ENCODE assay signal across 9 cellular contexts in the genomic region with DNA sequence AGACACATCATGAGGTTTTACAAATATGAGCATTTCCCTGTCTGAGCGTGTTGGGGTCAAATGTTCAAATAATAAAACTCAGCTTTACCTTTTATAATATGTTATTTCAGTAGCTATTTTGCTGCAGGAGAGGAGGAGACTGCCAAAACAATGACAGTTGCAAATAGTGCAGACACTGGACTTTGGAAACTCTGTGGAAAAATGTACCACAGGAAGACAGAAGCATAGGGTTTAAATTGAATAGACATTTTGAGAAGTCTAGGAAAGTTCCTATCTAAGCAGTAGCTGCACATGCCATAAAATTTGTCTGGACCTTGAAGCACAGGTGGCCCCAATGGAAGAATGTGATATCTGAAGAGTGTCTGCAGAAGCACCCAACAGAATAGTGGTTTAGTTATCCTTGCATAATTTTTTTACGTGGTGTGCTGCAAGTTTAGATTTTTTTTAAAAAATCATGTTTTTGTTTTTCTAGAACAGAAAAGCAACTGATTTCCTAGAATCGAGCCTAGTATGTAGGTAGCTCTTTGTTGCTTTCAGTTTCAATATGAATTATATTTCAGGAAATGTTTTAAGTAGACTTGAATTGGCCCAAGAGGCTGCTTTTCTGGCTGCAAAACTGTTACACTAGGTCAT. TPM values are rescaled to one million over a fixed set of nuclear protein-coding genes. Genes with fewer than 3 reads are reported as not detected.
DNase-seq lines count a peak whose midpoint lies in the region; ATAC-seq, FAIRE-seq and TF ChIP-seq lines count a peak whose summit lies in the region.
"Had no signal": no experiment of that assay in that cellular context is flagged by ENCODE, and none has a peak within 500 bp of the region (broad histone marks: within the 10 kb centered on the region; RNA-seq: fewer than 3 reads in every experiment).

No MANE protein-coding gene starts in this region.

- no peak for FAIRE-seq in D721Med (lab: Jason Lieb, UNC)

- H3K36me3 Mint-ChIP-seq in activated CD4-positive, alpha-beta T cell treated with anti-CD3 and anti-CD28 coated beads, Interleukin-2, amount 10 ng/mL, durations not matched to agents 7 days and 5 days (ENCODE audit: low read depth): peaks cover 66% of the 10 kb centered on the region
- peaks cover 74% of the 10 kb centered on the region for H3K36me3 Mint-ChIP-seq in activated CD8-positive, alpha-beta T cell treated with anti-CD3 and anti-CD28 coated beads, Interleukin-2, amount 10 ng/mL, durations not matched to agents 7 days and 5 days (ENCODE audit: low read depth)
- peaks cover 8% of the 10 kb centered on the region for H3K36me3 Mint-ChIP-seq in stimulated activated naive CD8-positive, alpha-beta T cell treated with anti-CD3 and anti-CD28 coated beads, Interleukin-15, Interleukin-2, amounts not matched to agents 100 ng/mL and 50 ng/mL, for 24 hours (ENCODE audit: low read depth)

- peaks cover 82% of the 10 kb centered on the region for H3K4me1 Mint-ChIP-seq in activated CD4-positive, alpha-beta T cell treated with anti-CD3 and anti-CD28 coated beads, Interleukin-2, amount 10 ng/mL, durations not matched to agents 7 days and 5 days
- H3K4me1 Mint-ChIP-seq in activated CD8-positive, alpha-beta T cell treated with anti-CD3 and anti-CD28 coated beads, Interleukin-2, amount 10 ng/mL, durations not matched to agents 7 days and 5 days (ENCODE audit: low read depth): peaks cover 82% of the 10 kb centered on the region
- H3K4me1 Mint-ChIP-seq in stimulated activated naive CD8-positive, alpha-beta T cell treated with anti-CD3 and anti-CD28 coated beads, Interleukin-15, Interleukin-2, amounts not matched to agents 100 ng/mL and 50 ng/mL, for 24 hours (ENCODE audit: low read depth): peaks cover 67% of the 10 kb centered on the region

- H3K4me1 ChIP-seq in SJCRH30: no peaks in the 10 kb centered on the region

- no peak overlapping the region for H3K27ac ChIP-seq in SJCRH30

- H3K4me3 ChIP-seq in SJCRH30: no peak overlapping the region

- no peaks in the 10 kb centered on the region for H3K27me3 Mint-ChIP-seq in activated CD4-positive, alpha-beta T cell treated with anti-CD3 and anti-CD28 coated beads, Interleukin-2, amount 10 ng/mL, durations not matched to agents 7 days and 5 days
- H3K27me3 Mint-ChIP-seq in activated CD8-positive, alpha-beta T cell treated with anti-CD3 and anti-CD28 coated beads, Interleukin-2, amount 10 ng/mL, durations not matched to agents 7 days and 5 days (ENCODE audit: low read depth): no peaks in the 10 kb centered on the region
- H3K27me3 Mint-ChIP-seq in stimulated activated naive CD8-positive, alpha-beta T cell treated with anti-CD3 and anti-CD28 coated beads, Interleukin-15, Interleukin-2, amounts not matched to agents 100 ng/mL and 50 ng/mL, for 24 hours: no peaks in the 10 kb centered on the region

- CTCF ChIA-PET in activated CD4-positive, alpha-beta T cell treated with anti-CD3 and anti-CD28 coated beads, Interleukin-2, amount 10 ng/mL, durations not matched to agents 7 days and 5 days (lab: Charles Lee): interaction anchor here (0.8 to 2.6 kb wide), 8 partner anchors 8 to 217 kb away, joined by 3 to 13 read pairs (median 4); no protein-coding TSS in a partner anchor
- CTCF ChIA-PET in activated CD8-positive, alpha-beta T cell treated with anti-CD3 and anti-CD28 coated beads, Interleukin-2, amount 10 ng/mL, durations not matched to agents 7 days and 5 days (lab: Charles Lee): interaction anchor here (0.6 to 6.0 kb wide), 11 partner anchors 9 to 221 kb away, joined by 3 to 47 read pairs (median 4); a partner anchor contains a TSS

- POLR2A ChIA-PET in activated CD4-positive, alpha-beta T cell treated with anti-CD3 and anti-CD28 coated beads, Interleukin-2, amount 10 ng/mL, durations not matched to agents 7 days and 5 days (lab: Charles Lee): interaction anchor here (0.6 to 1.5 kb wide), 5 partner anchors 12 to 295 kb away, joined by 3 to 8 read pairs (median 3); a partner anchor contains a TSS
- POLR2A ChIA-PET in activated CD8-positive, alpha-beta T cell treated with anti-CD3 and anti-CD28 coated beads, Interleukin-2, amount 10 ng/mL, durations not matched to agents 7 days and 5 days (lab: Charles Lee): interaction anchor here (0.6 to 6.5 kb wide), 15 partner anchors 8 to 223 kb away, joined by 3 to 156 read pairs (median 4); a partner anchor contains a TSS

- no peaks in the 10 kb centered on the region for H3K9me3 ChIP-seq in SJCRH30 (replicated peaks)

- ATAC-seq in HG02973 (IDR thresholded peaks at IDR 0.05; ENCODE audit: unreplicated experiment): peak; percentile 83
- peak; percentile 84 for ATAC-seq in activated CD8-positive, alpha-beta T cell treated with anti-CD3 and anti-CD28 coated beads, Interleukin-2, amount 10 ng/mL, durations not matched to agents 7 days and 5 days

- TF ChIP-seq CTCF in D721Med (IDR thresholded peaks at IDR 0.05; ENCODE audit: insufficient read depth, missing control alignments): no peak

- peak overlapping the region; percentile 95 for H3K27ac Mint-ChIP-seq in activated CD4-positive, alpha-beta T cell treated with anti-CD3 and anti-CD28 coated beads, Interleukin-2, amount 10 ng/mL, durations not matched to agents 7 days and 5 days
- H3K27ac Mint-ChIP-seq in activated CD8-positive, alpha-beta T cell treated with anti-CD3 and anti-CD28 coated beads, Interleukin-2, amount 10 ng/mL, durations not matched to agents 7 days and 5 days: peak overlapping the region; percentile 88
- H3K27ac Mint-ChIP-seq in stimulated activated naive CD8-positive, alpha-beta T cell treated with anti-CD3 and anti-CD28 coated beads, Interleukin-15, Interleukin-2, amounts not matched to agents 100 ng/mL and 50 ng/mL, for 24 hours: peak overlapping the region; percentile 83

- peak; percentile 50 for DNase-seq in activated CD4-positive, alpha-beta T cell treated with anti-CD3 and anti-CD28 coated beads, Interleukin-2, amount 10 ng/mL, durations not matched to agents 7 days and 5 days
- DNase-seq in activated CD4-positive, alpha-beta T cell treated with anti-CD3 and anti-CD28 coated beads, Interleukin-2, amount 50 U/mL, for 48 hours: no peak
- DNase-seq in activated CD8-positive, alpha-beta T cell treated with anti-CD3 and anti-CD28 coated beads, Interleukin-2, amount 10 ng/mL, durations not matched to agents 7 days and 5 days: peak; percentile 50
- DNase-seq in COR-L47 (lab: John Stamatoyannopoulos, UW): no peak
- no peak for DNase-seq in D721Med (ENCODE audit: insufficient read length, low spot score)
- DNase-seq in SJCRH30: no peak
- DNase-seq: NCI-H146 had no signal

- H3K4me3 Mint-ChIP-seq in activated CD4-positive, alpha-beta T cell treated with anti-CD3 and anti-CD28 coated beads, Interleukin-2, amount 10 ng/mL, durations not matched to agents 7 days and 5 days: peak overlapping the region; percentile 31
- peak overlapping the region; percentile 31 for H3K4me3 Mint-ChIP-seq in activated CD8-positive, alpha-beta T cell treated with anti-CD3 and anti-CD28 coated beads, Interleukin-2, amount 10 ng/mL, durations not matched to agents 7 days and 5 days
- peak overlapping the region; percentile 64 for H3K4me3 Mint-ChIP-seq in stimulated activated naive CD8-positive, alpha-beta T cell treated with anti-CD3 and anti-CD28 coated beads, Interleukin-15, Interleukin-2, amounts not matched to agents 100 ng/mL and 50 ng/mL, for 24 hours

- H3K36me3 ChIP-seq in SJCRH30: no peaks in the 10 kb centered on the region

- H3K27me3 ChIP-seq in SJCRH30: no peaks in the 10 kb centered on the region

- peaks cover 45% of the 10 kb centered on the region for H3K9me3 Mint-ChIP-seq in activated CD4-positive, alpha-beta T cell treated with anti-CD3 and anti-CD28 coated beads, Interleukin-2, amount 10 ng/mL, durations not matched to agents 7 days and 5 days
- H3K9me3 Mint-ChIP-seq in activated CD8-positive, alpha-beta T cell treated with anti-CD3 and anti-CD28 coated beads, Interleukin-2, amount 10 ng/mL, durations not matched to agents 7 days and 5 days (ENCODE audit: insufficient read depth): peaks cover 34% of the 10 kb centered on the region
- peaks cover 18% of the 10 kb centered on the region for H3K9me3 Mint-ChIP-seq in stimulated activated naive CD8-positive, alpha-beta T cell treated with anti-CD3 and anti-CD28 coated beads, Interleukin-15, Interleukin-2, amounts not matched to agents 100 ng/mL and 50 ng/mL, for 24 hours

RNA-seq across cellular contexts. Expression of a gene that starts 14.0 kb away (rescaled TPM):
- total RNA-seq in activated CD4-positive, alpha-beta T cell treated with anti-CD3 and anti-CD28 coated beads, Interleukin-2, amount 10 ng/mL, durations not matched to agents 7 days and 5 days: 100 to 1,000 TPM; 370 to 405 TPM
- 100 to 1,000 TPM; 261 TPM for total RNA-seq in activated CD8-positive, alpha-beta T cell treated with anti-CD3 and anti-CD28 coated beads, Interleukin-2, amount 10 ng/mL, durations not matched to agents 7 days and 5 days
- 0.08 TPM in 1 of 2 replicates, not detected in the other for total RNA-seq in SJCRH30 (2014; rRNA removed; shearing (Covaris generic))

Comparison
In these comparisons a context has a peak if more than half of its experiments do, and no peak if none do; other contexts are left out.
1. DNase-seq: peak in activated CD4-positive, alpha-beta T cell treated with anti-CD3 and anti-CD28 coated beads, Interleukin-2, amount 10 ng/mL, durations not matched to agents 7 days and 5 days (single experiment) and activated CD8-positive, alpha-beta T cell treated with anti-CD3 and anti-CD28 coated beads, Interleukin-2, amount 10 ng/mL, durations not matched to agents 7 days and 5 days (single experiment); none in activated CD4-positive, alpha-beta T cell treated with anti-CD3 and anti-CD28 coated beads, Interleukin-2, amount 50 U/mL, for 48 hours (0 of 2), COR-L47 (single experiment), D721Med (single experiment) and SJCRH30 (0 of 2).
2. RNA of a gene that starts 14.0 kb away (total RNA-seq): 370 to 405 TPM in activated CD4-positive, alpha-beta T cell treated with anti-CD3 and anti-CD28 coated beads, Interleukin-2, amount 10 ng/mL, durations not matched to agents 7 days and 5 days and 261 TPM in activated CD8-positive, alpha-beta T cell treated with anti-CD3 and anti-CD28 coated beads, Interleukin-2, amount 10 ng/mL, durations not matched to agents 7 days and 5 days; 0.08 TPM in SJCRH30; every median in the first group is over 100 times any median in the second.
3. Peak in every context shown above with its lines, with median percentiles within 50 percentile points of each other: H3K27ac Mint-ChIP-seq and H3K4me3 Mint-ChIP-seq.